In genomic region chr10:73920084-73920483, GRCh38 we compare ENCODE assay signal across 8 cellular contexts. TPM values are rescaled to one million over a fixed set of nuclear protein-coding genes. Genes with fewer than 3 reads are reported as not detected.
DNase-seq lines count a peak whose midpoint lies in the region; ATAC-seq and TF ChIP-seq lines count a peak whose summit lies in the region.

No MANE protein-coding gene starts in this region.

- intact Hi-C loops in Right ventricle myocardium superior (cut with DNase I) (no loop called here), Caco-2 (cut with micrococcal nuclease; ENCODE audit: unreplicated experiment) (no loop called here)

- H3K9me3 ChIP-seq in RWPE2 (ENCODE audit: severe bottlenecking), result no peaks in the 10 kb centered on the region
- H3K9me3 ChIP-seq in stomach smooth muscle (ENCODE audit: control insufficient read depth in 2 of 2, low read length in 2 of 2), result no peaks in the 10 kb centered on the region
- H3K9me3 ChIP-seq in HAP-1, result no peaks in the 10 kb centered on the region
- no peaks in the 10 kb centered on the region for H3K9me3 ChIP-seq in Caco-2

- no peak overlapping the region for H3K9ac ChIP-seq in stomach smooth muscle (ENCODE audit: low read length in 2 of 2)

- in situ Hi-C loops in HAP-1 (cut with MboI; ENCODE audit: low sequenced_read_pairs), result no loop called here

- POLR2A ChIA-PET in Caco-2 (lab: Charles Lee), result no interaction called here

- no peak overlapping the region for H3K27ac Mint-ChIP-seq in Caco-2 (ENCODE audit: unreplicated experiment)

- peak; percentile 49 for DNase-seq in GM20000 (ENCODE audit: low spot score)
- no peak for DNase-seq in RWPE2 (ENCODE audit: low spot score)
- DNase-seq in Right ventricle myocardium superior, result peak; percentile 76
- no peak for DNase-seq in activated gamma-delta T cell (lab: John Stamatoyannopoulos, UW)
- DNase-seq in HAP-1 (ENCODE audit: low spot score in 2 of 2), result no peak
- DNase-seq in Caco-2, result no peak
- DNase-seq in occipital lobe (lab: John Stamatoyannopoulos, UW), result no peak

- no peaks in the 10 kb centered on the region for H3K36me3 Mint-ChIP-seq in Caco-2 (ENCODE audit: insufficient read depth, unreplicated experiment)

- H3K27me3 ChIP-seq in RWPE2 (ENCODE audit: insufficient read depth, poor library complexity, severe bottlenecking) (no peaks in the 10 kb centered on the region), stomach smooth muscle (ENCODE audit: control insufficient read depth in 1 of 2, insufficient read depth in 2 of 2, low read length in 2 of 2) (no peaks in the 10 kb centered on the region), HAP-1 (ENCODE audit: low read depth) (no peaks in the 10 kb centered on the region), Caco-2 (replicated peaks; ENCODE audit: control insufficient read depth, insufficient read depth, low read length) (no peaks in the 10 kb centered on the region)

- H3K27me3 Mint-ChIP-seq in Caco-2 (ENCODE audit: insufficient read depth, unreplicated experiment), result no peaks in the 10 kb centered on the region

- peaks cover 6% of the 10 kb centered on the region for H3K4me1 Mint-ChIP-seq in Caco-2 (ENCODE audit: low read depth, unreplicated experiment)

- no peak for TF ChIP-seq CTCF in GM20000 (IDR thresholded peaks at IDR 0.05; ENCODE audit: extremely low read depth, missing control alignments)
- no peak for TF ChIP-seq CTCF in RWPE2 (IDR thresholded peaks at IDR 0.05; ENCODE audit: poor library complexity, severe bottlenecking)
- TF ChIP-seq CTCF in Caco-2 (IDR thresholded peaks at IDR 0.05; ENCODE audit: insufficient read depth in 1 of 2, low read depth in 1 of 2, low read length in 1 of 2, severe bottlenecking in 1 of 2, unreplicated experiment in 1 of 2), result no peak

- H3K36me3 ChIP-seq in RWPE2 (ENCODE audit: low read depth), result peaks cover 24% of the 10 kb centered on the region
- peaks cover under 1 to 6% of the 10 kb centered on the region in 2 donors for H3K36me3 ChIP-seq in stomach smooth muscle (ENCODE audit: control insufficient read depth in 2 of 2, insufficient read depth in 2 of 2, low read length in 2 of 2)
- H3K36me3 ChIP-seq in HAP-1 (replicated peaks), result no peaks in the 10 kb centered on the region
- H3K36me3 ChIP-seq in Caco-2 (ENCODE audit: control insufficient read depth, insufficient read depth, low read length), result no peaks in the 10 kb centered on the region

- H3K4me1 ChIP-seq in RWPE2 (ENCODE audit: insufficient read depth, poor library complexity, severe bottlenecking) (peaks cover 29% of the 10 kb centered on the region), stomach smooth muscle (ENCODE audit: control insufficient read depth, insufficient read depth, low read length) (peaks cover 12% of the 10 kb centered on the region), HAP-1 (peaks cover 14% of the 10 kb centered on the region), Caco-2 (no peaks in the 10 kb centered on the region)

- CTCF ChIA-PET in Caco-2 (lab: Charles Lee), result interaction anchor here (0.7 kb wide), 1 partner anchor 139 kb away, joined by 3 read pairs; no protein-coding TSS in a partner anchor

- no TSS peak for BruUV-seq in Caco-2 (replicated peaks; lab: Mats Ljungman, UMichigan)

- H3K9me3 Mint-ChIP-seq in Caco-2 (ENCODE audit: unreplicated experiment), result no peaks in the 10 kb centered on the region

- H3K4me3 ChIP-seq in RWPE2 (ENCODE audit: severe bottlenecking) (no peak overlapping the region), stomach smooth muscle (ENCODE audit: low read length in 2 of 2) (no peak overlapping the region), HAP-1 (no peak overlapping the region), Caco-2 (ENCODE audit: low read depth, low read length) (no peak overlapping the region)

- H3K27ac ChIP-seq in RWPE2 (ENCODE audit: poor library complexity, severe bottlenecking) (peak overlapping the region; percentile 92), stomach smooth muscle (ENCODE audit: low read length) (peak overlapping the region; percentile 31)

- H3K4me3 Mint-ChIP-seq in Caco-2 (ENCODE audit: unreplicated experiment), result no peak overlapping the region

- ATAC-seq in RWPE2 (ENCODE audit: low read depth), result peak; percentile 80
- ATAC-seq in Right ventricle myocardium superior (ENCODE audit: poor library complexity), result peak; percentile 90

RNA-seq across cellular contexts. Expression of gene PLAU, which starts 9.2 kb away (rescaled TPM):
- total RNA-seq in Right ventricle myocardium superior (7.5 TPM), Caco-2 (2022) (1.2 and 1.8 TPM in 2 replicates), occipital lobe (0.94 TPM)

RNA-seq across cellular contexts. Expression of gene CAMK2G, which starts 45.7 kb away (rescaled TPM):
- total RNA-seq in Right ventricle myocardium superior, result 11.2 TPM
- total RNA-seq in Caco-2 (2022), result 78.0 and 78.8 TPM in 2 replicates
- 64.1 TPM for total RNA-seq in occipital lobe

Comparison
In these comparisons a context has a peak if more than half of its experiments do, and no peak if none do; other contexts are left out.
1. DNase-seq: peak in GM20000 (single experiment) and Right ventricle myocardium superior (single experiment); none in RWPE2 (single experiment), activated gamma-delta T cell (single experiment), HAP-1 (0 of 2), Caco-2 (0 of 2) and occipital lobe (single experiment).